Comparison of ENCODE assay signal across 10 cellular contexts in the genomic region with DNA sequence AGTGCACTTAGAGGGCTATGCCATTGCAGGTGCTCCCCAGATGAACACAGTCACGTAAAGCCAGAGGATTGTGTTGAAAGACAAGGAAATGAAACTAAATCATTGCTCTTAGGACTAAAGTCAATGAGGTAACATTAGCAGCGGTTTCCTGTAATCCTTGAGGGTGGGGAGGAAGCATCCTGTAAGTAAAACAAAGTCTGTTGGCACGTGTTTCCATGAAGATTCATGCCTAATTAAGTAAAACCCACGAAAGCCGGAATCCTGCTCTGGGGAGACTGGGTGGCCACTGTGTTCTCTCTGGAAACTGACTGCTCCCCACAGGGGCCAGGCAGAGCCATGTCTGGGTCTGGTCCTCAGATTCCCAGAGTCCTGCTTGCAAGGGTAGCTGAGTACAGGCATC. TPM values are rescaled to one million over a fixed set of nuclear protein-coding genes. Genes with fewer than 3 reads are reported as not detected.
DNase-seq lines count a peak whose midpoint lies in the region; ATAC-seq and TF ChIP-seq lines count a peak whose summit lies in the region.
"Had no signal": no experiment of that assay in that cellular context is flagged by ENCODE, and none has a peak within 500 bp of the region (broad histone marks: within the 10 kb centered on the region; RNA-seq: fewer than 3 reads in every experiment).

No MANE protein-coding gene starts in this region.

- H3K27ac ChIP-seq in Peyer's patch = no peak overlapping the region
- H3K27ac ChIP-seq: stomach had no signal

- ATAC-seq in GM18861 (IDR thresholded peaks at IDR 0.05; ENCODE audit: unreplicated experiment) (peak; percentile 85), HG03175 (IDR thresholded peaks at IDR 0.05; ENCODE audit: unreplicated experiment) (peak; percentile 75)
- ATAC-seq in effector memory CD8-positive, alpha-beta T cell (replicated peaks) = peak; percentile 10

- H3K36me3 Mint-ChIP-seq in effector memory CD8-positive, alpha-beta T cell (ENCODE audit: insufficient read depth) = peaks cover 3% of the 10 kb centered on the region

- H3K9me3 ChIP-seq in BE2C (no peaks in the 10 kb centered on the region), Peyer's patch (no peaks in the 10 kb centered on the region)
- H3K9me3 ChIP-seq: stomach had no signal

- H3K9me3 Mint-ChIP-seq in effector memory CD8-positive, alpha-beta T cell = no peaks in the 10 kb centered on the region

- no peak overlapping the region for H3K27ac Mint-ChIP-seq in effector memory CD8-positive, alpha-beta T cell

- WGBS in lower leg skin, 2 donors = 35 to 40% methylated on average over 5 of the region's 5 CpGs

- H3K4me1 ChIP-seq in BE2C (peaks cover 20% of the 10 kb centered on the region), Peyer's patch (no peaks in the 10 kb centered on the region)

- intact Hi-C loops in lower leg skin (cut with DNase I; ENCODE audit: low total_unique reads) = no loop called here

- TF ChIP-seq CTCF in AG09319 (IDR thresholded peaks at IDR 0.05; ENCODE audit: low read depth, low read length) (no peak), lower leg skin (IDR thresholded peaks at IDR 0.05) (no peak), BE2C (IDR thresholded peaks at IDR 0.05; ENCODE audit: low read depth, low read length) (no peak), Peyer's patch (IDR thresholded peaks at IDR 0.05) (no peak)

- H3K27me3 ChIP-seq in BE2C (no peaks in the 10 kb centered on the region), Peyer's patch (no peaks in the 10 kb centered on the region)
- H3K27me3 ChIP-seq: stomach had no signal

- H3K36me3 ChIP-seq in BE2C (no peaks in the 10 kb centered on the region), Peyer's patch (no peaks in the 10 kb centered on the region)
- H3K36me3 ChIP-seq: stomach had no signal

- no peak for TF ChIP-seq POLR2A in lower leg skin (IDR thresholded peaks at IDR 0.05)
- TF ChIP-seq POLR2A in Peyer's patch (IDR thresholded peaks at IDR 0.05) = no peak

- H3K4me1 Mint-ChIP-seq in effector memory CD8-positive, alpha-beta T cell (ENCODE audit: low read depth in 2 of 2) = peaks cover 2 to 5% of the 10 kb centered on the region in 2 donors

- DNase-seq in AG09319 (ENCODE audit: extremely low read depth, low read depth) = peak; percentile 52
- no peak for DNase-seq in effector memory CD8-positive, alpha-beta T cell
- no peak for DNase-seq in lower leg skin (ENCODE audit: low spot score in 2 of 2)
- no peak for DNase-seq in BE2C
- DNase-seq in NCI-H526 treated with DMSO at 0.1 percent for 48 hours (lab: John Stamatoyannopoulos, UW) = no peak
- DNase-seq in Peyer's patch = no peak
- DNase-seq: IMR-90, stomach had no signal

- H3K27me3 Mint-ChIP-seq in effector memory CD8-positive, alpha-beta T cell = peaks cover 0 to 20% of the 10 kb centered on the region in 2 donors

- no peak overlapping the region for H3K4me3 ChIP-seq in lower leg skin (ENCODE audit: low read depth, poor library complexity, severe bottlenecking)
- H3K4me3 ChIP-seq in BE2C (ENCODE audit: low read depth, low read length) = no peak overlapping the region
- H3K4me3 ChIP-seq in Peyer's patch = no peak overlapping the region
- H3K4me3 ChIP-seq: stomach had no signal

- no peak overlapping the region for H3K4me3 Mint-ChIP-seq in effector memory CD8-positive, alpha-beta T cell

RNA-seq across cellular contexts. Expression of a gene that starts 18.3 kb away (rescaled TPM):
- total RNA-seq in lower leg skin (1 to 10 TPM in 1 of 4 donors, under 1 TPM in 1, not detected in 2; 0.29 to 1.4 TPM), Peyer's patch (not detected)
- 2.9 TPM for polyA plus RNA-seq in BE2C (2012; ENCODE audit: insufficient read depth, insufficient read length, low read depth)

Comparison
In these comparisons a context has a peak if more than half of its experiments do, and no peak if none do; other contexts are left out.
1. ATAC-seq: peak in every context shown above with its lines; median percentile 85 in GM18861; 75 in HG03175; 10 in effector memory CD8-positive, alpha-beta T cell.